ENCODE assay signal across 6 cellular contexts in genomic region chr4:111648056-111648455, GRCh38.
"Had no signal": no experiment of that assay in that cellular context is flagged by ENCODE, and none has a peak within 500 bp of the region (broad histone marks: within the 10 kb centered on the region; RNA-seq: fewer than 3 reads in every experiment).

No MANE protein-coding gene starts in this region.

- H3K27ac ChIP-seq: HL-60 had no signal

- ATAC-seq: GM23338, HepG2 had no signal

- DNase-seq: H9, HCEC 1CT, KBM-7 had no signal

- H2AFZ ChIP-seq: GM23338 had no signal

- H3K4me3 ChIP-seq: GM23338 had no signal
